Comparison of ENCODE assay signal across 1 cellular context in genomic region chr11:12321217-12321937, GRCh38.
TF ChIP-seq lines count a peak whose summit lies in the region.

No MANE protein-coding gene starts in this region.

TF ChIP-seq in GM23338, 12 proteins besides CTCF, POLR2A, EP300 and RAD21 (continued from another document):
- no peak for TF ChIP-seq ZNF462 (CRISPR knock-in tag; IDR thresholded peaks at IDR 0.05)
